Comparison of ENCODE assay signal across 11 cellular contexts in the genomic region with DNA sequence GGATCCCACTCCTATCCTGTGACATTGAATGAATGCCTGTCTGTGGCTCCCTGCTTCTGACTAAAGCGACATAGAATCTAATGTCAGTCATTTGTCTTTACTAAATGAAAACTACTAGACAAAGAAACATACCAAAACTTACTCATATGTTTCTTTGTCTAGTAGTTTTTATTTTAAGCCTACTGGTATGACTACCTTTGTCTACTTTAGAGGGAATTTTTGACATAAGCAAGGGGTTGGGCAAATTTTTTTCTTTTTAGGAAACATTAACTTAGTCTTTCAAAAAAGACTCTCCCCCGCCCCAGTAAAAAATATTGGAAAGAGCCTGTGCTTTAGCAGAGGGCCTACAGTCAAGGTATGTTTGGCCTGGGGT. TPM values are rescaled to one million over a fixed set of nuclear protein-coding genes. Genes with fewer than 3 reads are reported as not detected.
A peak's percentile ranks its signal among the peaks of the same experiment; 100 is the strongest.
DNase-seq lines count a peak whose midpoint lies in the region; ATAC-seq and TF ChIP-seq lines count a peak whose summit lies in the region.
"Had no signal": no experiment of that assay in that cellular context is flagged by ENCODE, and none has a peak within 500 bp of the region (broad histone marks: within the 10 kb centered on the region; RNA-seq: fewer than 3 reads in every experiment).

No MANE protein-coding gene starts in this region.

- H3K4me1 ChIP-seq in CD4-positive, CD25-positive, alpha-beta regulatory T cell (ENCODE audit: control insufficient read depth, insufficient read depth, low read length, poor library complexity, severe bottlenecking) = peaks cover 71% of the 10 kb centered on the region
- H3K4me1 ChIP-seq in PC-3 (ENCODE audit: insufficient read depth, low read length) = peaks cover 19% of the 10 kb centered on the region

- no peak overlapping the region for H3K4me2 ChIP-seq in PC-3 (ENCODE audit: low read length)

- H3K4me1 Mint-ChIP-seq in CD4-positive, CD25-positive, alpha-beta regulatory T cell = peaks cover 23 to 79% (median 62%) of the 10 kb centered on the region in 4 donors
- H3K4me1 Mint-ChIP-seq in activated naive CD8-positive, alpha-beta T cell treated with anti-CD3 and anti-CD28 coated beads for 36 hours = peaks cover 55% of the 10 kb centered on the region
- peaks cover 39 to 69% (median 52%) of the 10 kb centered on the region in 3 donors for H3K4me1 Mint-ChIP-seq in naive B cell

- H3K9me3 ChIP-seq in CD4-positive, CD25-positive, alpha-beta regulatory T cell (ENCODE audit: control insufficient read depth in 2 of 2, low read length in 2 of 2) = no peaks in the 10 kb centered on the region
- no peaks in the 10 kb centered on the region for H3K9me3 ChIP-seq in PC-3 (ENCODE audit: low read length)

- peaks cover 96% of the 10 kb centered on the region for H3K79me2 ChIP-seq in PC-3 (ENCODE audit: low read length)

- H3K4me3 Mint-ChIP-seq in CD4-positive, CD25-positive, alpha-beta regulatory T cell = peak overlapping the region; percentile 66 to 68 (median 67)
- H3K4me3 Mint-ChIP-seq in activated naive CD8-positive, alpha-beta T cell treated with anti-CD3 and anti-CD28 coated beads for 36 hours = peak overlapping the region; percentile 50
- H3K4me3 Mint-ChIP-seq in naive B cell = peak overlapping the region in 5 of 8 donors; percentile 65 to 75 (median 72)

- TF ChIP-seq CTCF in PC-3 (conservative IDR thresholded peaks at IDR 0.05; ENCODE audit: low read depth, low read length) = no peak

- intact Hi-C loops in PC-3 (cut with micrococcal nuclease) = no loop called here

- no peaks in the 10 kb centered on the region for H4K20me1 ChIP-seq in PC-3 (ENCODE audit: low read length)

- H3K27me3 Mint-ChIP-seq in CD4-positive, CD25-positive, alpha-beta regulatory T cell = no peaks in the 10 kb centered on the region
- H3K27me3 Mint-ChIP-seq in activated naive CD8-positive, alpha-beta T cell treated with anti-CD3 and anti-CD28 coated beads for 36 hours = no peaks in the 10 kb centered on the region
- no peaks in the 10 kb centered on the region for H3K27me3 Mint-ChIP-seq in naive B cell

- DNase-seq in CD4-positive, CD25-positive, alpha-beta regulatory T cell = no peak
- DNase-seq in activated naive CD8-positive, alpha-beta T cell treated with anti-CD3 and anti-CD28 coated beads for 36 hours = no peak
- DNase-seq in naive B cell (no peak), PC-3 (no peak), HUDEP-2 (lab: John Stamatoyannopoulos, UW; ENCODE audit: unreplicated experiment in 76 of 76) (no peak), SHP77 treated with DMSO at 0.1 percent for 48 hours (lab: John Stamatoyannopoulos, UW) (no peak)
- DNase-seq: DMS53, NCI-H1694 treated with DMSO at 0.1 percent for 48 hours, nucleus accumbens had no signal

- CTCF ChIA-PET in PC-3 (lab: Charles Lee) = no interaction called here

- peak overlapping the region; percentile 30 for H3K27ac ChIP-seq in CD4-positive, CD25-positive, alpha-beta regulatory T cell (ENCODE audit: insufficient read depth, low read length, poor library complexity, severe bottlenecking)
- H3K27ac ChIP-seq in PC-3 (ENCODE audit: low read length) = no peak overlapping the region
- H3K27ac ChIP-seq: VCaP had no signal

- H3K9me2 ChIP-seq in PC-3 (replicated peaks; ENCODE audit: low read length) = no peaks in the 10 kb centered on the region

- H3K27me3 ChIP-seq in CD4-positive, CD25-positive, alpha-beta regulatory T cell (ENCODE audit: control insufficient read depth, insufficient read depth, low read length) = no peaks in the 10 kb centered on the region
- no peaks in the 10 kb centered on the region for H3K27me3 ChIP-seq in PC-3 (ENCODE audit: low read length)

- H3K9ac ChIP-seq in PC-3 (ENCODE audit: low read length) = no peak overlapping the region

- BruUV-seq in PC-3 (replicated peaks; lab: Mats Ljungman, UMichigan) = no TSS peak

- peaks cover 10% of the 10 kb centered on the region for H3K36me3 Mint-ChIP-seq in CD4-positive, CD25-positive, alpha-beta regulatory T cell
- peaks cover 12% of the 10 kb centered on the region for H3K36me3 Mint-ChIP-seq in activated naive CD8-positive, alpha-beta T cell treated with anti-CD3 and anti-CD28 coated beads for 36 hours
- peaks cover 0 to 8% of the 10 kb centered on the region in 2 donors for H3K36me3 Mint-ChIP-seq in naive B cell

- H3K27ac Mint-ChIP-seq in CD4-positive, CD25-positive, alpha-beta regulatory T cell = peak overlapping the region in 2 of 3 donors; percentile 67 to 99
- peak overlapping the region; percentile 91 for H3K27ac Mint-ChIP-seq in activated naive CD8-positive, alpha-beta T cell treated with anti-CD3 and anti-CD28 coated beads for 36 hours
- peak overlapping the region in 5 of 6 donors; percentile 71 to 96 (median 91) for H3K27ac Mint-ChIP-seq in naive B cell

- peaks cover 0 to 1% (median 0%) of the 10 kb centered on the region in 7 donors for H3K9me3 Mint-ChIP-seq in CD4-positive, CD25-positive, alpha-beta regulatory T cell
- H3K9me3 Mint-ChIP-seq in activated naive CD8-positive, alpha-beta T cell treated with anti-CD3 and anti-CD28 coated beads for 36 hours = no peaks in the 10 kb centered on the region
- no peaks in the 10 kb centered on the region for H3K9me3 Mint-ChIP-seq in naive B cell

- H3K36me3 ChIP-seq in CD4-positive, CD25-positive, alpha-beta regulatory T cell (ENCODE audit: control insufficient read depth, insufficient read depth, low read length) = no peaks in the 10 kb centered on the region
- no peaks in the 10 kb centered on the region for H3K36me3 ChIP-seq in PC-3 (ENCODE audit: low read depth, low read length)

- no peaks in the 10 kb centered on the region for H3F3A ChIP-seq in PC-3 (ENCODE audit: low read length, unreplicated experiment)

- H3K4me3 ChIP-seq in CD4-positive, CD25-positive, alpha-beta regulatory T cell (ENCODE audit: low read depth, low read length) = peak overlapping the region; percentile 48
- H3K4me3 ChIP-seq in GM08714 (ENCODE audit: low read length) (peak overlapping the region; percentile 61; the same call in 1 of the 2 replicates), PC-3 (ENCODE audit: low read length) (no peak overlapping the region)

- POLR2A ChIA-PET in PC-3 (lab: Charles Lee; ENCODE audit: unreplicated experiment) = no interaction called here

- no peak for ATAC-seq in CD4-positive, CD25-positive, alpha-beta regulatory T cell (ENCODE audit: low read depth in 2 of 2)
- no peak for ATAC-seq in naive B cell (ENCODE audit: low read depth in 2 of 2)
- ATAC-seq in PC-3 = no peak

- H2AFZ ChIP-seq in PC-3 (ENCODE audit: low read length) = no peak overlapping the region

RNA-seq across cellular contexts. Expression of gene NEK7, which starts 4.9 kb away (rescaled TPM):
- total RNA-seq in CD4-positive, CD25-positive, alpha-beta regulatory T cell = 56.4 TPM
- 10 to 100 TPM; 37.7 to 61.3 (median 52.1) TPM for polyA plus RNA-seq in CD4-positive, CD25-positive, alpha-beta regulatory T cell
- total RNA-seq in activated naive CD8-positive, alpha-beta T cell treated with anti-CD3 and anti-CD28 coated beads for 36 hours = 10 to 100 TPM; 56.1 to 57.4 TPM
- polyA plus RNA-seq in naive B cell (ENCODE audit: low read depth in 6 of 6) = 10 to 100 TPM; 26.4 to 41.2 (median 34.2) TPM
- total RNA-seq in PC-3 (2014; rRNA removed) = 23.2 and 25.2 TPM in 2 replicates
